Comparison of ENCODE assay signal across 9 cellular contexts in genomic region chr4:168853770-168854169, GRCh38.
DNase-seq lines count a peak whose midpoint lies in the region; ATAC-seq and TF ChIP-seq lines count a peak whose summit lies in the region.
"Had no signal": no experiment of that assay in that cellular context is flagged by ENCODE, and none has a peak within 500 bp of the region (broad histone marks: within the 10 kb centered on the region; RNA-seq: fewer than 3 reads in every experiment).

No MANE protein-coding gene starts in this region.

- peak overlapping the region; percentile 25 for H3K9ac ChIP-seq in Loucy (ENCODE audit: low read depth, low read length, poor library complexity, severe bottlenecking)

- intact Hi-C loops in psoas muscle (cut with DNase I), result no loop called here
- intact Hi-C loops in posterior vena cava (cut with DNase I), result no loop called here

- WGBS in psoas muscle, 3 donors, result 68 to 94% (median 87%) methylated on average over 4 of the region's 4 CpGs

- ATAC-seq in GM18868 (IDR thresholded peaks at IDR 0.05; ENCODE audit: unreplicated experiment) (peak; percentile 67), psoas muscle (peak in 3 of 4 donors; percentile 17 to 45 (median 32))

- H3K4me2 ChIP-seq in Loucy (ENCODE audit: low read depth, low read length, poor library complexity, severe bottlenecking), result peak overlapping the region; percentile 65

- CTCF ChIA-PET in HEK293 (lab: Yijun Ruan, JAX), result no interaction called here

- H3K4me1 ChIP-seq in HEK293 (ENCODE audit: control insufficient read depth, insufficient read depth, low read length) (peaks cover 12% of the 10 kb centered on the region), Loucy (ENCODE audit: insufficient read depth, low read length, poor library complexity, severe bottlenecking) (peaks cover 67% of the 10 kb centered on the region), psoas muscle (peaks cover 56% of the 10 kb centered on the region)

- peaks cover 15% of the 10 kb centered on the region; the same call in 1 of the 2 replicates for H3F3A ChIP-seq in Loucy (ENCODE audit: low read depth)

- H3K9me3 ChIP-seq in HEK293 (ENCODE audit: control insufficient read depth, insufficient read depth, low read depth, low read length) (no peaks in the 10 kb centered on the region), Loucy (ENCODE audit: insufficient read depth, low read depth, low read length) (no peaks in the 10 kb centered on the region), psoas muscle (no peaks in the 10 kb centered on the region)

- H3K27ac ChIP-seq in HEK293 (ENCODE audit: extremely low read depth, low read depth, low read length) (no peak overlapping the region), psoas muscle (peak overlapping the region; percentile 56)
- H3K27ac ChIP-seq: brain microvascular endothelial cell had no signal

- H3K4me3 ChIP-seq in HEK293 (ENCODE audit: low read depth, low read length), result no peak overlapping the region
- peak overlapping the region; percentile 40 for H3K4me3 ChIP-seq in Loucy (ENCODE audit: low read length, poor library complexity, severe bottlenecking)
- no peak overlapping the region for H3K4me3 ChIP-seq in psoas muscle

- POLR2A ChIA-PET in HEK293 (lab: Yijun Ruan, JAX), result no interaction called here

- H2AFZ ChIP-seq in Loucy (ENCODE audit: low read length), result no peak overlapping the region

- no peaks in the 10 kb centered on the region for H3K27me3 ChIP-seq in Loucy (ENCODE audit: insufficient read depth, low read length, poor library complexity, severe bottlenecking)
- H3K27me3 ChIP-seq in psoas muscle (ENCODE audit: insufficient read depth in 3 of 3, low read length in 2 of 3), result no peaks in the 10 kb centered on the region
- H3K27me3 ChIP-seq: brain microvascular endothelial cell had no signal

- H3K36me3 ChIP-seq in HEK293 (ENCODE audit: control insufficient read depth in 2 of 2, insufficient read depth in 1 of 2, low read length in 2 of 2) (peaks cover 0 to 18% of the 10 kb centered on the region in 2 experiments; a peak in 2 of 3 replicates), Loucy (ENCODE audit: insufficient read depth, low read length) (no peaks in the 10 kb centered on the region), psoas muscle (ENCODE audit: insufficient read depth in 1 of 2, low read depth in 1 of 2) (no peaks in the 10 kb centered on the region)

- H3K9me2 ChIP-seq in Loucy (replicated peaks; ENCODE audit: low read depth, low read length), result no peaks in the 10 kb centered on the region

- TF ChIP-seq CTCF in HEK293 (tag by site-specific recombination; IDR thresholded peaks at IDR 0.05) (no peak), Loucy (conservative IDR thresholded peaks at IDR 0.05; ENCODE audit: low read length) (no peak), psoas muscle (IDR thresholded peaks at IDR 0.05) (no peak)

- peaks cover 18% of the 10 kb centered on the region; the same call in 1 of the 2 replicates for H3K79me2 ChIP-seq in Loucy (ENCODE audit: insufficient read depth, low read length)

- H4K20me1 ChIP-seq in Loucy (ENCODE audit: insufficient read depth, low read length, poor library complexity, severe bottlenecking), result no peaks in the 10 kb centered on the region

- no peak for DNase-seq in psoas muscle
- DNase-seq in 8988T, result no peak
- DNase-seq in effector CD8-positive, alpha-beta T cell (lab: John Stamatoyannopoulos, UW), result no peak
- DNase-seq in glomerular visceral epithelial cell (ENCODE audit: extremely low spot score), result no peak
- no peak for DNase-seq in posterior vena cava (ENCODE audit: low spot score)
- DNase-seq: brain microvascular endothelial cell had no signal

TF ChIP-seq in HEK293, 187 proteins besides CTCF, POLR2A, EP300 and RAD21:
- TF ChIP-seq YY1 (tag by site-specific recombination; IDR thresholded peaks at IDR 0.05), result no peak
- TF ChIP-seq ZNF24 (tag by site-specific recombination; IDR thresholded peaks at IDR 0.05), result 0 out of 2 replicates have a peak, but pooled peaks have one; percentile 32
TF ChIP-seq in HEK293: peak in this region for 1.
